Comparison of ENCODE assay signal across 16 cellular contexts in the genomic region with DNA sequence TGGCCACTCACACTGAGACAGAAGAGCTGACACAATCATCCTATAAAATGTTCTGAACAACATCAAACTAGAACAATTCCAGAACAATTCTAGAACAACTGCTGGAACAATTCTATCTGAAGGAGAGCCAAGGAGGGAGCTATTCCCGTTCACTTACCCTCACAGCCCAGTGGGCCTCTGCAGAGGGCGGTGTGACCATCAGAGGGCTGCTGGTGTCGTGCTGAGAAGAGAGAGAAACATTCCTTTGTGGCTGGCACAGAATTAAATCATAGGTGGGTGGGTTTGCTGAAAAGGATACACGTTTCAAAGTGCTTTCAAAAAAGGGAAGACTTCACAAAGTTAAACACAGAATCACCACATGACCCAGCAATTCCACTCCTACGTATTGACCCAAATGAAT. TPM values are rescaled to one million over a fixed set of nuclear protein-coding genes. Genes with fewer than 3 reads are reported as not detected.
DNase-seq lines count a peak whose midpoint lies in the region; ATAC-seq lines count a peak whose summit lies in the region.
"Had no signal": no experiment of that assay in that cellular context is flagged by ENCODE, and none has a peak within 500 bp of the region (broad histone marks: within the 10 kb centered on the region; RNA-seq: fewer than 3 reads in every experiment).

No MANE protein-coding gene starts in this region.

- peaks cover 3% of the 10 kb centered on the region for H3K4me1 Mint-ChIP-seq in activated CD4-positive, alpha-beta T cell treated with anti-CD3 and anti-CD28 coated beads for 36 hours

- H3K27ac ChIP-seq in mesodermal cell (ENCODE audit: low read depth, low read length, severe bottlenecking) (peak overlapping the region; percentile 98), temporal lobe (ENCODE audit: low read depth, low read length) (peak overlapping the region; percentile 79)
- H3K27ac ChIP-seq: 22Rv1 had no signal

- H3K36me3 Mint-ChIP-seq in activated CD4-positive, alpha-beta T cell treated with anti-CD3 and anti-CD28 coated beads for 36 hours (ENCODE audit: low read depth): peaks cover 27% of the 10 kb centered on the region

- WGBS in mesodermal cell (ENCODE audit: insufficient coverage in 2 of 2), 2 experiments: 90 to 100% methylated on average over 1 to 2 of the region's 5 CpGs

- H3K9me3 Mint-ChIP-seq in activated CD4-positive, alpha-beta T cell treated with anti-CD3 and anti-CD28 coated beads for 36 hours (ENCODE audit: low read depth): no peaks in the 10 kb centered on the region
- H3K9me3 Mint-ChIP-seq: activated CD4-positive, alpha-beta T cell treated with anti-CD3 and anti-CD28 coated beads, Interleukin-2, amount 10 ng/mL, durations not matched to agents 7 days and 5 days had no signal

- no peak overlapping the region for H3K4me3 Mint-ChIP-seq in activated CD4-positive, alpha-beta T cell treated with anti-CD3 and anti-CD28 coated beads for 36 hours
- H3K4me3 Mint-ChIP-seq: activated CD4-positive, alpha-beta T cell treated with anti-CD3 and anti-CD28 coated beads, Interleukin-2, amount 10 ng/mL, durations not matched to agents 7 days and 5 days had no signal

- ATAC-seq in activated CD4-positive, alpha-beta T cell treated with anti-CD3 and anti-CD28 coated beads for 36 hours: no peak

- no peak for DNase-seq in activated CD4-positive, alpha-beta T cell treated with anti-CD3 and anti-CD28 coated beads for 36 hours
- DNase-seq in activated CD4-positive, alpha-beta T cell treated with anti-CD3 and anti-CD28 coated beads for 48 hours: no peak
- DNase-seq in astrocyte of the hippocampus (ENCODE audit: low read depth, low spot score): peak; percentile 66
- no peak for DNase-seq in NCI-H1105 (lab: John Stamatoyannopoulos, UW)
- no peak for DNase-seq in stimulated activated naive CD4-positive, alpha-beta T cell treated with Interleukin-2 at 50 U/mL for 16 hours (lab: John Stamatoyannopoulos, UW)
- DNase-seq in mesenteric fat pad (ENCODE audit: low spot score): no peak
- DNase-seq: activated CD4-positive, alpha-beta T cell treated with anti-CD3 and anti-CD28 coated beads, Interleukin-2, amount 10 ng/mL, durations not matched to agents 7 days and 5 days; Caco-2; cerebellar nuclear complex; H7 had no signal

- CTCF ChIA-PET in activated CD4-positive, alpha-beta T cell treated with anti-CD3 and anti-CD28 coated beads for 36 hours (lab: Charles Lee): no interaction called here

- POLR2A ChIA-PET in activated CD4-positive, alpha-beta T cell treated with anti-CD3 and anti-CD28 coated beads for 36 hours (lab: Charles Lee): no interaction called here

- peaks cover 32% of the 10 kb centered on the region for H3K4me1 ChIP-seq in mesodermal cell (ENCODE audit: control insufficient read depth, insufficient read depth, low read length, poor library complexity, severe bottlenecking)
- H3K4me1 ChIP-seq: Caco-2 had no signal

- H3K27ac Mint-ChIP-seq in activated CD4-positive, alpha-beta T cell treated with anti-CD3 and anti-CD28 coated beads for 36 hours: peak overlapping the region; percentile 41
- H3K27ac Mint-ChIP-seq: activated CD4-positive, alpha-beta T cell treated with anti-CD3 and anti-CD28 coated beads, Interleukin-2, amount 10 ng/mL, durations not matched to agents 7 days and 5 days had no signal

- intact Hi-C loops in activated CD4-positive, alpha-beta T cell treated with anti-CD3 and anti-CD28 coated beads for 36 hours (cut with DNase I, micrococcal nuclease): no loop called here

- H3K9me3 ChIP-seq in mesodermal cell (ENCODE audit: control insufficient read depth, low read length): no peaks in the 10 kb centered on the region
- H3K9me3 ChIP-seq: Caco-2 had no signal

- H3K36me3 ChIP-seq in mesodermal cell (ENCODE audit: control insufficient read depth, insufficient read depth, low read length): peaks cover 63% of the 10 kb centered on the region

- H3K4me3 ChIP-seq in mesodermal cell (ENCODE audit: extremely low read depth, insufficient read depth, low read length, poor library complexity, severe bottlenecking): no peak overlapping the region

- H3K27me3 Mint-ChIP-seq in activated CD4-positive, alpha-beta T cell treated with anti-CD3 and anti-CD28 coated beads for 36 hours: no peaks in the 10 kb centered on the region
- H3K27me3 Mint-ChIP-seq: activated CD4-positive, alpha-beta T cell treated with anti-CD3 and anti-CD28 coated beads, Interleukin-2, amount 10 ng/mL, durations not matched to agents 7 days and 5 days had no signal

RNA-seq across cellular contexts. Expression of a gene that starts 35.0 kb away (rescaled TPM):
- 10 to 100 TPM; 26.1 to 29.7 TPM for total RNA-seq in activated CD4-positive, alpha-beta T cell treated with anti-CD3 and anti-CD28 coated beads for 36 hours
- polyA plus RNA-seq in mesodermal cell (2013, experiment 1 of 2): 30.7 TPM
- polyA plus RNA-seq in mesodermal cell (2013, experiment 2 of 2): 28.9 TPM
- 16.2 TPM for total RNA-seq in temporal lobe
- 35.6 TPM for total RNA-seq in mesenteric fat pad

RNA-seq across cellular contexts. Expression of a gene that starts 59.2 kb away (rescaled TPM):
- not detected for total RNA-seq in activated CD4-positive, alpha-beta T cell treated with anti-CD3 and anti-CD28 coated beads for 36 hours
- not detected for polyA plus RNA-seq in mesodermal cell (2013, experiment 1 of 2)
- polyA plus RNA-seq in mesodermal cell (2013, experiment 2 of 2): not detected
- not detected for total RNA-seq in temporal lobe
- total RNA-seq in mesenteric fat pad: not detected
- total RNA-seq: activated CD4-positive, alpha-beta T cell treated with anti-CD3 and anti-CD28 coated beads, Interleukin-2, amount 10 ng/mL, durations not matched to agents 7 days and 5 days; Caco-2; fibroblast of lung; pulmonary artery endothelial cell; T-helper 1 cell treated with Interleukin-12 subunit alpha and Interleukin-12 subunit beta and Interleukin-4 antibody, amounts not matched to agents 30 ng/mL and 1 ng/mL, for 36 hours had no signal
- polyA plus RNA-seq: fibroblast of lung had no signal

RNA-seq across cellular contexts. Expression of a gene that starts 59.4 kb away (rescaled TPM):
- 1 to 10 TPM; 2.9 to 4.0 TPM for total RNA-seq in activated CD4-positive, alpha-beta T cell treated with anti-CD3 and anti-CD28 coated beads for 36 hours
- 3.9 TPM for polyA plus RNA-seq in mesodermal cell (2013, experiment 1 of 2)
- 6.0 TPM for polyA plus RNA-seq in mesodermal cell (2013, experiment 2 of 2)
- total RNA-seq in temporal lobe: 4.4 TPM
- 3.2 TPM for total RNA-seq in mesenteric fat pad
